Comparison of ENCODE assay signal across 9 cellular contexts in the genomic region with DNA sequence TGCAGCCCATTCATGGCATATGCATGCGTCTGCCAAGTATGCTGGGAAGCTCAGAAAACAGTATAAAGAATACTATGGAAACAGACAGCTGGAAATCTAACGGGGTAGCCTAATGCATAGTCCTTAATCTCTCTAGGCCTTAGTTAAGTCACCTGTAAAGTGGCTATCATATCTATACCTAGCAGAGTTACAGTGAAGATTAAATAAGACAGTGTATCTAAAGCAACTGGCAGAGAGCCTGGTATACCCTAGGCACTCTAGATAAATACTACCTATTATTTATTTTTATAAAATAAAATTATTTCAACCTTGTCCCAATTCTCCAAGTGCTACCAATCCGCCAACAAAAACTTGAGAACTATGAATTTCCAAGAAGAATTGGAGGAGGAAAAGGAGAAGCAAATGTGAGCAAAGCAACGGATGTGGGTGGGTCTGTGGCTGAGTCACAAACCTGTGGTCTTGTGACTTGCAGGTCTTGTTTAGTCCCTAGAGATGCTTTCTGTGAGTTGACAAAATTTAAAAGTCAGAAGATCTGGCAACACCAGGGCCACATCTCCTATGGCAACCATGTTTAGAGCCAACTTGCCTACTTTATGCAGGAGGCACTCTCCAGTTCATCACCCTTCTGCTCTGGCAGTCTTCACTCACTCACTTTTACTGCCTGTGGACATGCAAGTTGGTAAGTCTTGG.
A peak's percentile ranks its signal among the peaks of the same experiment; 100 is the strongest.
DNase-seq lines count a peak whose midpoint lies in the region; ATAC-seq and TF ChIP-seq lines count a peak whose summit lies in the region.
"Had no signal": no experiment of that assay in that cellular context is flagged by ENCODE, and none has a peak within 500 bp of the region (broad histone marks: within the 10 kb centered on the region; RNA-seq: fewer than 3 reads in every experiment).

No MANE protein-coding gene starts in this region.

- peaks cover 5% of the 10 kb centered on the region for H3K27me3 Mint-ChIP-seq in activated CD4-positive, alpha-beta memory T cell treated with anti-CD3 and anti-CD28 coated beads, Interleukin-2, amount 10 ng/mL, durations not matched to agents 7 days and 5 days

- peak overlapping the region; percentile 48 for H3K9ac ChIP-seq in DND-41 (ENCODE audit: low read depth, low read length)

- H3K36me3 Mint-ChIP-seq in activated CD4-positive, alpha-beta memory T cell treated with anti-CD3 and anti-CD28 coated beads, Interleukin-2, amount 10 ng/mL, durations not matched to agents 7 days and 5 days (ENCODE audit: low read depth): peaks cover 7% of the 10 kb centered on the region

- in situ Hi-C loops in ACHN (cut with HindIII; ENCODE audit: low pct_ligation_motif_present, low pct_unique_long_range_greater_than_20kb, low sequenced_read_pairs): no loop called here

- peaks cover 2% of the 10 kb centered on the region for H3K9me3 Mint-ChIP-seq in activated CD4-positive, alpha-beta memory T cell treated with anti-CD3 and anti-CD28 coated beads, Interleukin-2, amount 10 ng/mL, durations not matched to agents 7 days and 5 days

- peak overlapping the region; percentile 91 for H3K27ac Mint-ChIP-seq in activated CD4-positive, alpha-beta memory T cell treated with anti-CD3 and anti-CD28 coated beads, Interleukin-2, amount 10 ng/mL, durations not matched to agents 7 days and 5 days

- peak overlapping the region; percentile 87 for H3K27ac ChIP-seq in DND-41 (ENCODE audit: low read length)
- no peak overlapping the region for H3K27ac ChIP-seq in upper lobe of right lung

- POLR2A ChIA-PET in activated CD4-positive, alpha-beta memory T cell treated with anti-CD3 and anti-CD28 coated beads, Interleukin-2, amount 10 ng/mL, durations not matched to agents 7 days and 5 days (lab: Charles Lee): no interaction called here

- CTCF ChIA-PET in activated CD4-positive, alpha-beta memory T cell treated with anti-CD3 and anti-CD28 coated beads, Interleukin-2, amount 10 ng/mL, durations not matched to agents 7 days and 5 days (lab: Charles Lee): interaction anchor here (0.6 to 2.6 kb wide), 4 partner anchors 8 to 71 kb away, joined by 3 to 8 read pairs (median 4); no protein-coding TSS in a partner anchor

- intact Hi-C loops in upper lobe of right lung (cut with DNase I): no loop called here

- peaks cover 55% of the 10 kb centered on the region for H3K4me1 ChIP-seq in DND-41 (ENCODE audit: insufficient read depth, low read length)
- no peaks in the 10 kb centered on the region for H3K4me1 ChIP-seq in upper lobe of right lung

- peak overlapping the region; percentile 14; the same call in 1 of the 2 replicates for H2AFZ ChIP-seq in DND-41 (ENCODE audit: low read depth, low read length)

- H3K4me3 Mint-ChIP-seq in activated CD4-positive, alpha-beta memory T cell treated with anti-CD3 and anti-CD28 coated beads, Interleukin-2, amount 10 ng/mL, durations not matched to agents 7 days and 5 days: peak overlapping the region; percentile 63
- H3K4me3 Mint-ChIP-seq: neural crest cell had no signal

- peak; percentile 81 for DNase-seq in DND-41
- peak; percentile 78 for DNase-seq in activated CD4-positive, alpha-beta memory T cell treated with anti-CD3 and anti-CD28 coated beads, Interleukin-2, amount 10 ng/mL, durations not matched to agents 7 days and 5 days
- DNase-seq in upper lobe of right lung: no peak
- no peak for DNase-seq in HuH-7 (ENCODE audit: low spot score)
- DNase-seq in NCI-H446 (lab: John Stamatoyannopoulos, UW): no peak
- no peak for DNase-seq in ACHN

- H3K4me2 ChIP-seq in DND-41 (ENCODE audit: insufficient read depth, low read length): peak overlapping the region; percentile 54

- no peaks in the 10 kb centered on the region for H4K20me1 ChIP-seq in DND-41 (ENCODE audit: insufficient read depth, low read length)

- H3K4me3 ChIP-seq in DND-41 (ENCODE audit: low read depth in 1 of 2, low read length in 2 of 2): peak overlapping the region in 1 of 2 experiments; percentile 34; a peak in 2 of 4 replicates
- H3K4me3 ChIP-seq in upper lobe of right lung: no peak overlapping the region

- no peaks in the 10 kb centered on the region for H3K27me3 ChIP-seq in DND-41 (ENCODE audit: insufficient read depth, low read length, poor library complexity)
- no peaks in the 10 kb centered on the region for H3K27me3 ChIP-seq in upper lobe of right lung

- peaks cover 28% of the 10 kb centered on the region for H3K4me1 Mint-ChIP-seq in activated CD4-positive, alpha-beta memory T cell treated with anti-CD3 and anti-CD28 coated beads, Interleukin-2, amount 10 ng/mL, durations not matched to agents 7 days and 5 days
- H3K4me1 Mint-ChIP-seq: neural crest cell had no signal

- ATAC-seq in DND-41 (ENCODE audit: insufficient read depth, low read depth) (peak; percentile 96), GM19328 (IDR thresholded peaks at IDR 0.05; ENCODE audit: unreplicated experiment) (peak; percentile 83), HG03175 (IDR thresholded peaks at IDR 0.05; ENCODE audit: unreplicated experiment) (peak; percentile 97), upper lobe of right lung (peak; percentile 26)

- H3K79me2 ChIP-seq in DND-41 (ENCODE audit: insufficient read depth, low read length): peaks cover 2% of the 10 kb centered on the region; the same call in 1 of the 2 replicates

- TF ChIP-seq CTCF in DND-41 (IDR thresholded peaks at IDR 0.05; ENCODE audit: borderline replicate concordance, extremely low read depth, low read length, poor library complexity, severe bottlenecking): no peak
- TF ChIP-seq CTCF in upper lobe of right lung (IDR thresholded peaks at IDR 0.05): no peak

- H3K9me3 ChIP-seq in DND-41 (ENCODE audit: insufficient read depth, low read length, severe bottlenecking) (no peaks in the 10 kb centered on the region), upper lobe of right lung (no peaks in the 10 kb centered on the region)

- H3K36me3 ChIP-seq in DND-41 (ENCODE audit: insufficient read depth, low read length) (peaks cover 31% of the 10 kb centered on the region), upper lobe of right lung (peaks cover 14% of the 10 kb centered on the region)

Comparison
In these comparisons a context has a peak if more than half of its experiments do, and no peak if none do; other contexts are left out.
1. ATAC-seq: peak in every context shown above with its lines; median percentile 97 in HG03175; 96 in DND-41; 83 in GM19328; 26 in upper lobe of right lung.
2. DNase-seq: peak in DND-41 (single experiment) and activated CD4-positive, alpha-beta memory T cell treated with anti-CD3 and anti-CD28 coated beads, Interleukin-2, amount 10 ng/mL, durations not matched to agents 7 days and 5 days (single experiment); none in upper lobe of right lung (single experiment), HuH-7 (single experiment), NCI-H446 (0 of 2) and ACHN (single experiment).